11 cellular contexts compared by ENCODE assay signal in genomic region chr2:134758632-134759031, GRCh38. TPM values are rescaled to one million over a fixed set of nuclear protein-coding genes. Genes with fewer than 3 reads are reported as not detected.
DNase-seq lines count a peak whose midpoint lies in the region; ATAC-seq and TF ChIP-seq lines count a peak whose summit lies in the region.
"Had no signal": no experiment of that assay in that cellular context is flagged by ENCODE, and none has a peak within 500 bp of the region (broad histone marks: within the 10 kb centered on the region; RNA-seq: fewer than 3 reads in every experiment).

No MANE protein-coding gene starts in this region.

- H3K27ac ChIP-seq in foreskin keratinocyte (no peak overlapping the region), osteoblast (ENCODE audit: low read depth, low read length) (no peak overlapping the region)

- no peak overlapping the region for H3K4me2 ChIP-seq in osteoblast (ENCODE audit: insufficient read depth, low read length)

- H4K20me1 ChIP-seq in osteoblast (ENCODE audit: insufficient read depth, low read length): no peaks in the 10 kb centered on the region

- H3K4me1 ChIP-seq in foreskin keratinocyte (no peaks in the 10 kb centered on the region), osteoblast (ENCODE audit: insufficient read depth, low read length) (peaks cover 2% of the 10 kb centered on the region)

- TF ChIP-seq CTCF in foreskin keratinocyte (conservative IDR thresholded peaks at IDR 0.05): no peak
- TF ChIP-seq CTCF in osteoblast (IDR thresholded peaks at IDR 0.05; ENCODE audit: extremely low read depth, low read depth, low read length): no peak

- H3K4me3 ChIP-seq in osteoblast (ENCODE audit: insufficient read depth, low read length): no peak overlapping the region

- no peaks in the 10 kb centered on the region for H3K36me3 ChIP-seq in osteoblast (ENCODE audit: insufficient read depth, low read length)

- no peak overlapping the region for H2AFZ ChIP-seq in osteoblast (ENCODE audit: low read length)

- ATAC-seq in GM18868 (IDR thresholded peaks at IDR 0.05; ENCODE audit: unreplicated experiment) (peak; percentile 96), GM21786 (IDR thresholded peaks at IDR 0.05; ENCODE audit: unreplicated experiment) (peak; percentile 91), HG03457 (IDR thresholded peaks at IDR 0.05; ENCODE audit: unreplicated experiment) (peak; percentile 96), foreskin keratinocyte (peak; percentile 64)

- H3K27me3 ChIP-seq in foreskin keratinocyte (peaks cover 8% of the 10 kb centered on the region), osteoblast (ENCODE audit: insufficient read depth, low read length) (peaks cover 3% of the 10 kb centered on the region)

- no peaks in the 10 kb centered on the region for H3K9me3 ChIP-seq in osteoblast (ENCODE audit: low read depth, low read length)

- TF ChIP-seq POLR2A in erythroblast (IDR thresholded peaks at IDR 0.05; ENCODE audit: low read length): no peak

- H3K79me2 ChIP-seq in osteoblast (ENCODE audit: insufficient read depth, low read length): no peaks in the 10 kb centered on the region

- DNase-seq in foreskin keratinocyte (no peak), HuH-7.5 (ENCODE audit: low spot score) (no peak), NCI-H748 treated with DMSO at 0.1 percent for 48 hours (lab: John Stamatoyannopoulos, UW) (no peak), erythroblast (lab: John Stamatoyannopoulos, UW) (no peak), osteoblast (ENCODE audit: insufficient read length, low spot score, missing footprints) (no peak)
- DNase-seq: DND-41, NCI-H345 had no signal

RNA-seq across cellular contexts. Expression of gene TMEM163, which starts 39.8 kb away (rescaled TPM):
- not detected in 2 replicates for total RNA-seq in foreskin keratinocyte
- polyA plus RNA-seq in foreskin keratinocyte: not detected in 2 replicates
- under 0.01 TPM in 1 of 2 replicates, not detected in the other for total RNA-seq in osteoblast
- polyA plus RNA-seq: keratinocyte had no signal
